In genomic region chr1:117162806-117163205, GRCh38 we compare ENCODE assay signal across 10 cellular contexts.
A peak's percentile ranks its signal among the peaks of the same experiment; 100 is the strongest.
DNase-seq lines count a peak whose midpoint lies in the region; ATAC-seq and TF ChIP-seq lines count a peak whose summit lies in the region.
"Had no signal": no experiment of that assay in that cellular context is flagged by ENCODE, and none has a peak within 500 bp of the region (broad histone marks: within the 10 kb centered on the region; RNA-seq: fewer than 3 reads in every experiment).

No MANE protein-coding gene starts in this region.

- no peaks in the 10 kb centered on the region for H3K4me1 ChIP-seq in HEK293 (ENCODE audit: control insufficient read depth, insufficient read depth, low read length)

- CTCF ChIA-PET in HEK293 (lab: Yijun Ruan, JAX): interaction anchor here (0.6 kb wide), 2 partner anchors 27 to 204 kb away, joined by 3 to 4 read pairs; partner anchors contain the start of gene MAN1A2

- POLR2A ChIA-PET in HEK293 (lab: Yijun Ruan, JAX): no interaction called here

- no peak for TF ChIP-seq CTCF in HEK293 (tag by site-specific recombination; IDR thresholded peaks at IDR 0.05)

- ATAC-seq in GM21619 (IDR thresholded peaks at IDR 0.05; ENCODE audit: unreplicated experiment): no peak
- ATAC-seq: CD8-positive, alpha-beta T cell had no signal

- no peaks in the 10 kb centered on the region for H3K36me3 ChIP-seq in HEK293 (ENCODE audit: control insufficient read depth in 2 of 2, insufficient read depth in 1 of 2, low read length in 2 of 2)

- DNase-seq in NCI-H82 (lab: John Stamatoyannopoulos, UW) (peak; percentile 87), islet precursor cell (peak; percentile 60), skeletal muscle cell (ENCODE audit: low read depth) (peak; percentile 41), putamen (ENCODE audit: low spot score) (no peak)
- DNase-seq in stimulated activated CD4-positive, alpha-beta T cell treated with anti-CD3 and anti-CD28 coated beads, Interleukin-4, amount 100 ng/mL, for 4 hours: no peak
- DNase-seq: CD8-positive, alpha-beta T cell; NCI-H1436 treated with DMSO at 0.1 percent for 48 hours; RPMI8226 had no signal

- H3K9me3 ChIP-seq in HEK293 (ENCODE audit: control insufficient read depth, insufficient read depth, low read depth, low read length): no peaks in the 10 kb centered on the region

- no peak overlapping the region for H3K27ac ChIP-seq in HEK293 (ENCODE audit: extremely low read depth, low read depth, low read length)

- H3K4me3 ChIP-seq in HEK293 (ENCODE audit: low read depth, low read length) (no peak overlapping the region), skeletal muscle cell (ENCODE audit: low read depth, low read length) (no peak overlapping the region)

TF ChIP-seq in HEK293, 187 proteins besides CTCF, POLR2A, EP300 and RAD21:
- TF ChIP-seq ZNF561 (tag by site-specific recombination; IDR thresholded peaks at IDR 0.05; ENCODE audit: borderline replicate concordance): no peak
- no peak for TF ChIP-seq YY1 (tag by site-specific recombination; IDR thresholded peaks at IDR 0.05)
- TF ChIP-seq EGR2 (tag by site-specific recombination; IDR thresholded peaks at IDR 0.05; ENCODE audit: low read depth): peak; percentile 44; the same call in 1 of the 2 replicates
- TF ChIP-seq ZEB2 (tag by site-specific recombination; IDR thresholded peaks at IDR 0.05): no peak
- no peak for TF ChIP-seq ZNF529 (tag by site-specific recombination; IDR thresholded peaks at IDR 0.05; ENCODE audit: insufficient replicate concordance)
- TF ChIP-seq ZNF362 (tag by site-specific recombination; IDR thresholded peaks at IDR 0.05): no peak
- no peak for TF ChIP-seq ZNF16 (tag by site-specific recombination; IDR thresholded peaks at IDR 0.05; ENCODE audit: low read depth)

Comparison
In these comparisons a context has a peak if more than half of its experiments do, and no peak if none do; other contexts are left out.
1. DNase-seq: peak in NCI-H82 (single experiment), islet precursor cell (single experiment) and skeletal muscle cell (single experiment); none in putamen (single experiment) and stimulated activated CD4-positive, alpha-beta T cell treated with anti-CD3 and anti-CD28 coated beads, Interleukin-4, amount 100 ng/mL, for 4 hours (0 of 2).